In genomic region chr16:21605848-21606247, GRCh38 we compare ENCODE assay signal across 2 cellular contexts.
A peak's percentile ranks its signal among the peaks of the same experiment; 100 is the strongest.
TF ChIP-seq lines count a peak whose summit lies in the region.

No MANE protein-coding gene starts in this region.

TF ChIP-seq in HEK293, 187 proteins besides CTCF, POLR2A, EP300 and RAD21:
- TF ChIP-seq KLF1 (tag by site-specific recombination; IDR thresholded peaks at IDR 0.05) (peak; percentile 61), EGR2 (tag by site-specific recombination; IDR thresholded peaks at IDR 0.05; ENCODE audit: low read depth) (0 out of 2 replicates have a peak, but pooled peaks have one; percentile 13)

TF ChIP-seq in HepG2, 621 proteins besides CTCF, POLR2A, EP300 and RAD21:
- TF ChIP-seq CREBL2 (CRISPR knock-in tag; IDR thresholded peaks at IDR 0.05; ENCODE audit: borderline replicate concordance), result 0 out of 2 replicates have a peak, but pooled peaks have one; percentile 32
- TF ChIP-seq ZNF883 (CRISPR knock-in tag; IDR thresholded peaks at IDR 0.05; ENCODE audit: not compliant biosample characterization), result peak; percentile 16
